Comparison of ENCODE assay signal across 18 cellular contexts in the genomic region with DNA sequence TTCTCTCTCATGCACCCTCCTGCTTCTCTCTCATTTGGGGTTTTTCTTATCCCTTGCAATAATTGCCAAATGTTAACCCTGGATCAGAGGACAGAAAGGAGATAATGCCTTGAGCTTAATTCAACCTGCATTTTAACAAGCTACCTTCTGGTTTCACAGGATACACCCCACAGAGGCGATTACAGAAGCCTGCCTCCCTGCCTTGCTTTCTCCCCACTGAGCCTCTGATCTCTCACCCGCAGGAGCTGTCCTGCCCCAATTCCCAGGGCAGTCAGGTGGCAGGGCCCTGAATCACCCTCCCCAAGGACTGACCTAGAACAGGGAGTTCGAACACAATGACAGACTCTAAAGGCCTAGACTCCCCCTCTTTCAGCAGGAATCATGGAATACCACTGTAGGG.
DNase-seq lines count a peak whose midpoint lies in the region; ATAC-seq and TF ChIP-seq lines count a peak whose summit lies in the region.
"Had no signal": no experiment of that assay in that cellular context is flagged by ENCODE, and none has a peak within 500 bp of the region (broad histone marks: within the 10 kb centered on the region; RNA-seq: fewer than 3 reads in every experiment).

No MANE protein-coding gene starts in this region.

- H3K4me1 ChIP-seq in Caco-2 (peaks cover 25% of the 10 kb centered on the region), HUES48 (ENCODE audit: control insufficient read depth, insufficient read depth, low read length) (no peaks in the 10 kb centered on the region), endodermal cell (ENCODE audit: control insufficient read depth, insufficient read depth, low read length) (no peaks in the 10 kb centered on the region), neuronal stem cell (ENCODE audit: control insufficient read depth in 2 of 2, insufficient read depth in 1 of 2, low read depth in 1 of 2, low read length in 2 of 2) (peaks cover 0 to 1% of the 10 kb centered on the region in 2 donors)
- H3K4me1 ChIP-seq: A549 had no signal

- H3K14ac ChIP-seq in neuronal stem cell (ENCODE audit: low read length): no peak overlapping the region

- H3K4me3 Mint-ChIP-seq in Caco-2 (ENCODE audit: unreplicated experiment) (no peak overlapping the region), endodermal cell (no peak overlapping the region)
- H3K4me3 Mint-ChIP-seq: CD4-positive, alpha-beta T cell; HFFc6 had no signal

- no peak overlapping the region for H4K8ac ChIP-seq in neuronal stem cell (ENCODE audit: low read depth, low read length)

- no peak overlapping the region for H2BK120ac ChIP-seq in neuronal stem cell (ENCODE audit: low read depth, low read length)

- no peak overlapping the region for H2BK12ac ChIP-seq in neuronal stem cell (ENCODE audit: low read length)

- H3K27me3 ChIP-seq in Caco-2 (replicated peaks; ENCODE audit: control insufficient read depth, insufficient read depth, low read length) (no peaks in the 10 kb centered on the region), HUES48 (ENCODE audit: control insufficient read depth, insufficient read depth, low read length) (no peaks in the 10 kb centered on the region), endodermal cell (ENCODE audit: control insufficient read depth, insufficient read depth, low read length, poor library complexity, severe bottlenecking) (no peaks in the 10 kb centered on the region), neuronal stem cell (ENCODE audit: control insufficient read depth in 3 of 3, insufficient read depth in 3 of 3, low read depth in 1 of 3, low read length in 3 of 3) (no peaks in the 10 kb centered on the region)

- H3K4me2 ChIP-seq in neuronal stem cell (ENCODE audit: insufficient read depth, low read length, poor library complexity, severe bottlenecking): no peak overlapping the region
- H3K4me2 ChIP-seq: A549, KMS-11 had no signal

- no peak overlapping the region for H2BK15ac ChIP-seq in neuronal stem cell (ENCODE audit: low read length)

- H3K79me1 ChIP-seq in neuronal stem cell (ENCODE audit: low read depth, low read length): no peaks in the 10 kb centered on the region

- H3K27ac ChIP-seq in HUES48 (ENCODE audit: low read depth, low read length): peak overlapping the region; percentile 18
- no peak overlapping the region for H3K27ac ChIP-seq in endodermal cell (ENCODE audit: low read depth, low read length)
- H3K27ac ChIP-seq in neuronal stem cell (replicated peaks; ENCODE audit: low read length): no peak overlapping the region
- H3K27ac ChIP-seq: 22Rv1, A549, C4-2B, GM23248, KMS-11 had no signal

- ATAC-seq in GM21381 (IDR thresholded peaks at IDR 0.05; ENCODE audit: unreplicated experiment) (no peak), HG03442 (IDR thresholded peaks at IDR 0.05; ENCODE audit: unreplicated experiment) (no peak)
- ATAC-seq: A549 had no signal

- peak overlapping the region; percentile 60 for H3K27ac Mint-ChIP-seq in Caco-2 (ENCODE audit: unreplicated experiment)
- peak overlapping the region; percentile 73 for H3K27ac Mint-ChIP-seq in endodermal cell
- H3K27ac Mint-ChIP-seq: CD4-positive, alpha-beta T cell; HFFc6 had no signal

- CTCF ChIA-PET in Caco-2 (lab: Charles Lee): no interaction called here

- no TSS peak for BruUV-seq in Caco-2 (replicated peaks; lab: Mats Ljungman, UMichigan)

- H3K36me3 Mint-ChIP-seq in Caco-2 (ENCODE audit: insufficient read depth, unreplicated experiment) (peaks cover 21% of the 10 kb centered on the region), endodermal cell (ENCODE audit: low read depth) (peaks cover 2% of the 10 kb centered on the region)

- H3K27me3 Mint-ChIP-seq in Caco-2 (ENCODE audit: insufficient read depth, unreplicated experiment) (no peaks in the 10 kb centered on the region), endodermal cell (ENCODE audit: insufficient read depth) (peaks cover 1% of the 10 kb centered on the region)

- H3K4ac ChIP-seq in neuronal stem cell (ENCODE audit: low read length): no peak overlapping the region

- TF ChIP-seq CTCF in Caco-2 (IDR thresholded peaks at IDR 0.05; ENCODE audit: insufficient read depth in 1 of 2, low read depth in 1 of 2, low read length in 1 of 2, severe bottlenecking in 1 of 2, unreplicated experiment in 1 of 2) (no peak), endodermal cell (conservative IDR thresholded peaks at IDR 0.05) (no peak)

- H2AFZ ChIP-seq in neuronal stem cell (ENCODE audit: low read length): no peak overlapping the region
- H2AFZ ChIP-seq: GM23248 had no signal

- peaks cover 19% of the 10 kb centered on the region for H3K4me1 Mint-ChIP-seq in Caco-2 (ENCODE audit: low read depth, unreplicated experiment)
- peaks cover 16% of the 10 kb centered on the region for H3K4me1 Mint-ChIP-seq in endodermal cell

- no peak overlapping the region for H3K4me3 ChIP-seq in Caco-2 (ENCODE audit: low read depth, low read length)
- no peak overlapping the region for H3K4me3 ChIP-seq in HUES48 (ENCODE audit: low read depth, low read length)
- H3K4me3 ChIP-seq in endodermal cell (ENCODE audit: low read length): no peak overlapping the region
- H3K4me3 ChIP-seq in neuronal stem cell (ENCODE audit: low read length in 2 of 2): no peak overlapping the region
- H3K4me3 ChIP-seq: A549, GM23248 had no signal

- H4K91ac ChIP-seq in neuronal stem cell (ENCODE audit: low read depth, low read length, poor library complexity): no peak overlapping the region

- DNase-seq in Caco-2 (no peak), endodermal cell (peak; percentile 65), neuronal stem cell (ENCODE audit: low spot score) (no peak), kidney tubule cell (ENCODE audit: low spot score) (no peak)
- DNase-seq: AML-193; Calu3; CD4-positive, alpha-beta T cell; DMS79 treated with DMSO at 0.1 percent for 48 hours; GM23248; HCEC 1CT; HFFc6 had no signal

- intact Hi-C loops in Caco-2 (cut with micrococcal nuclease; ENCODE audit: unreplicated experiment): no loop called here

- H3K9me3 Mint-ChIP-seq in Caco-2 (ENCODE audit: unreplicated experiment): peaks cover 51% of the 10 kb centered on the region
- peaks cover 28% of the 10 kb centered on the region for H3K9me3 Mint-ChIP-seq in endodermal cell
- H3K9me3 Mint-ChIP-seq: CD4-positive, alpha-beta T cell had no signal

- peaks cover 35% of the 10 kb centered on the region for H3K9me3 ChIP-seq in Caco-2
- H3K9me3 ChIP-seq in HUES48 (ENCODE audit: control insufficient read depth, insufficient read depth, low read length): no peaks in the 10 kb centered on the region
- H3K9me3 ChIP-seq in endodermal cell (ENCODE audit: control insufficient read depth, low read length): peaks cover 31% of the 10 kb centered on the region
- peaks cover 0 to 2% of the 10 kb centered on the region in 2 donors for H3K9me3 ChIP-seq in neuronal stem cell (replicated peaks in 1 of 2; ENCODE audit: control insufficient read depth in 2 of 2, insufficient read depth in 1 of 2, low read depth in 1 of 2, low read length in 2 of 2)
- H3K9me3 ChIP-seq: A549 had no signal

- H2BK5ac ChIP-seq in neuronal stem cell (ENCODE audit: low read length): no peak overlapping the region

- no peak overlapping the region for H3K9ac ChIP-seq in HUES48 (ENCODE audit: low read depth, low read length)
- no peak overlapping the region for H3K9ac ChIP-seq in endodermal cell (ENCODE audit: extremely low read depth, low read length, poor library complexity, severe bottlenecking)
- H3K9ac ChIP-seq in neuronal stem cell (ENCODE audit: low read depth, low read length, poor library complexity): no peak overlapping the region
- H3K9ac ChIP-seq: GM23248, KMS-11 had no signal

- H2AK5ac ChIP-seq in neuronal stem cell (ENCODE audit: low read depth, low read length): no peak overlapping the region

- H3K18ac ChIP-seq in neuronal stem cell (ENCODE audit: low read length): peak overlapping the region; percentile 72

- H3K36me3 ChIP-seq in Caco-2 (ENCODE audit: control insufficient read depth, insufficient read depth, low read length) (no peaks in the 10 kb centered on the region), HUES48 (ENCODE audit: control insufficient read depth, insufficient read depth, low read length) (no peaks in the 10 kb centered on the region), endodermal cell (ENCODE audit: control insufficient read depth, insufficient read depth, low read length) (no peaks in the 10 kb centered on the region), neuronal stem cell (replicated peaks in 1 of 2; ENCODE audit: control insufficient read depth in 2 of 2, insufficient read depth in 2 of 2, low read length in 2 of 2) (no peaks in the 10 kb centered on the region)

- H3K23ac ChIP-seq in neuronal stem cell (ENCODE audit: low read depth, low read length, poor library complexity): no peak overlapping the region

- WGBS in endodermal cell (ENCODE audit: insufficient coverage in 1 of 2, insufficient read length in 1 of 2), 2 experiments: 52 to 60% methylated on average over 2 to 3 of the region's 3 CpGs
- no CpG with 5 or more reads among the region's 3 CpGs for WGBS in neuronal stem cell (ENCODE audit: extremely low coverage in 2 of 2, insufficient read length in 2 of 2, insufficient replicate concordance in 1 of 2), 2 donors

- POLR2A ChIA-PET in Caco-2 (lab: Charles Lee): no interaction called here
